Comparison of ENCODE assay signal across 32 cellular contexts in the genomic region with DNA sequence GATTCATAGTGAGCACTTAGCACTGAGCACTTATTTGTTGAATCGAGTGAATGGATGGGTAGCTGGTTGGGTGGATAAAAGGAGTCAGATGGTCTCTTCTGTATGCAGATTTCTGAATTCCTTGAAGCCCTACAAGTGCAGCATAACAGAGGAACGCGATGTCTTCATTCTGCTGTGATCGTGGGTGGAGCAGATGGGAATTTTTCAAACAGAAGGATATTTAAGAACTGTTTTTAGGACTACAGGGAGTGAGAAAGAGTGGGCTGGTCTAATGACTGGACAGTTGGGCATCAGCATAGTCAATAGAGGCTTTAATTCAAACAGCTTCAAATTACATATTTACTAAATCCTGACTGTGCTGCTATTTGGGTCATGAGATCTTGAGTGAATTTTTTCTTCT.
"Had no signal": no experiment of that assay in that cellular context is flagged by ENCODE, and none has a peak within 500 bp of the region (broad histone marks: within the 10 kb centered on the region; RNA-seq: fewer than 3 reads in every experiment).

No MANE protein-coding gene starts in this region.

- H3K36me3 ChIP-seq: ascending aorta, Peyer's patch, SJSA1, WERI-Rb-1 had no signal

- H3K27ac Mint-ChIP-seq: activated CD4-positive, alpha-beta memory T cell treated with anti-CD3 and anti-CD28 coated beads, Interleukin-2, amount 10 ng/mL, durations not matched to agents 7 days and 5 days; activated CD8-positive, alpha-beta memory T cell treated with anti-CD3 and anti-CD28 coated beads, Interleukin-2, amount 10 ng/mL, durations not matched to agents 7 days and 5 days; activated naive CD4-positive, alpha-beta T cell treated with anti-CD3 and anti-CD28 coated beads, Interleukin-2, amount 50 U/mL, for 24 hours; activated naive CD8-positive, alpha-beta T cell treated with anti-CD3 and anti-CD28 coated beads, Interleukin-2, amount 10 ng/mL, durations not matched to agents 7 days and 5 days; activated T-cell treated with anti-CD3 and anti-CD28 coated beads, Interleukin-2, amount 50 U/mL, for 72 hours; activated T-helper 17 cell treated with anti-CD3 and anti-CD28 coated beads, Interleukin-2, amount 50 U/mL, for 72 hours; T-cell; T-helper 17 cell had no signal

- H3K9me3 ChIP-seq: ascending aorta, Peyer's patch, SJSA1, SK-N-SH had no signal

- H3K4me3 Mint-ChIP-seq: activated CD4-positive, alpha-beta memory T cell treated with anti-CD3 and anti-CD28 coated beads, Interleukin-2, amount 10 ng/mL, durations not matched to agents 7 days and 5 days; activated CD8-positive, alpha-beta memory T cell treated with anti-CD3 and anti-CD28 coated beads, Interleukin-2, amount 10 ng/mL, durations not matched to agents 7 days and 5 days; activated naive CD4-positive, alpha-beta T cell treated with anti-CD3 and anti-CD28 coated beads, Interleukin-2, amount 50 U/mL, for 24 hours; activated naive CD8-positive, alpha-beta T cell treated with anti-CD3 and anti-CD28 coated beads, Interleukin-2, amount 10 ng/mL, durations not matched to agents 7 days and 5 days; activated T-cell treated with anti-CD3 and anti-CD28 coated beads, Interleukin-2, amount 50 U/mL, for 72 hours; activated T-helper 17 cell treated with anti-CD3 and anti-CD28 coated beads, Interleukin-2, amount 50 U/mL, for 72 hours; T-cell; T-helper 17 cell had no signal

- H3K27me3 ChIP-seq: ascending aorta, Peyer's patch, SJSA1 had no signal

- H3K9me3 Mint-ChIP-seq: activated CD4-positive, alpha-beta memory T cell treated with anti-CD3 and anti-CD28 coated beads, Interleukin-2, amount 10 ng/mL, durations not matched to agents 7 days and 5 days; activated naive CD4-positive, alpha-beta T cell treated with anti-CD3 and anti-CD28 coated beads, Interleukin-2, amount 50 U/mL, for 24 hours; activated naive CD8-positive, alpha-beta T cell treated with anti-CD3 and anti-CD28 coated beads, Interleukin-2, amount 10 ng/mL, durations not matched to agents 7 days and 5 days; activated T-helper 17 cell treated with anti-CD3 and anti-CD28 coated beads, Interleukin-2, amount 50 U/mL, for 72 hours; T-cell had no signal

- H3K36me3 Mint-ChIP-seq: activated CD8-positive, alpha-beta memory T cell treated with anti-CD3 and anti-CD28 coated beads, Interleukin-2, amount 10 ng/mL, durations not matched to agents 7 days and 5 days; activated naive CD4-positive, alpha-beta T cell treated with anti-CD3 and anti-CD28 coated beads, Interleukin-2, amount 50 U/mL, for 24 hours; activated naive CD8-positive, alpha-beta T cell treated with anti-CD3 and anti-CD28 coated beads, Interleukin-2, amount 10 ng/mL, durations not matched to agents 7 days and 5 days; T-cell had no signal

- DNase-seq: activated CD4-positive, alpha-beta memory T cell treated with anti-CD3 and anti-CD28 coated beads, Interleukin-2, amount 10 ng/mL, durations not matched to agents 7 days and 5 days; activated CD4-positive, alpha-beta T cell treated with anti-CD3 and anti-CD28 coated beads for 1 hour; activated CD4-positive, alpha-beta T cell treated with anti-CD3 and anti-CD28 coated beads for 48 hours; activated CD4-positive, CD25-positive, alpha-beta regulatory T cell; activated CD8-positive, alpha-beta memory T cell treated with anti-CD3 and anti-CD28 coated beads for 24 hours; activated CD8-positive, alpha-beta memory T cell treated with anti-CD3 and anti-CD28 coated beads, Interleukin-2, amount 10 ng/mL, durations not matched to agents 7 days and 5 days; activated CD8-positive, alpha-beta memory T cell treated with anti-CD3 and anti-CD28 coated beads, Interleukin-2, amount 50 U/mL, for 48 hours; activated gamma-delta T cell; activated naive CD4-positive, alpha-beta T cell treated with Interleukin-2 at 50 U/mL for 16 hours; activated naive CD8-positive, alpha-beta T cell treated with anti-CD3 and anti-CD28 coated beads, Interleukin-2, amount 10 ng/mL, durations not matched to agents 7 days and 5 days; activated T-cell treated with anti-CD3 and anti-CD28 coated beads, Interleukin-2, amount 50 U/mL, for 72 hours; cerebellar nuclear complex; NCI-H1048; NCI-H1105 treated with DMSO at 0.1 percent for 48 hours; NCI-H1436; NCI-H1694; NCI-H2029; NCI-H345; NCI-H524 treated with DMSO at 0.1 percent for 48 hours; NK-92 treated with Interleukin-12 subunit alpha and Interleukin-12 subunit beta, amount 100 ng/mL, for 24 hours; PC-3; Peyer's patch; RPMI8226; SHP77 treated with DMSO at 0.1 percent for 48 hours; SK-N-SH; T-cell; T-helper 17 cell; WERI-Rb-1 had no signal

- H3K4me2 ChIP-seq: SK-N-SH had no signal

- H3K4me3 ChIP-seq: ascending aorta, Peyer's patch, SJSA1 had no signal

- H3K4me1 ChIP-seq: ascending aorta, Peyer's patch, SJSA1 had no signal

- H3K9ac ChIP-seq: SK-N-SH had no signal

- H3K4me1 Mint-ChIP-seq: activated CD4-positive, alpha-beta memory T cell treated with anti-CD3 and anti-CD28 coated beads, Interleukin-2, amount 10 ng/mL, durations not matched to agents 7 days and 5 days; activated CD8-positive, alpha-beta memory T cell treated with anti-CD3 and anti-CD28 coated beads, Interleukin-2, amount 10 ng/mL, durations not matched to agents 7 days and 5 days; activated naive CD4-positive, alpha-beta T cell treated with anti-CD3 and anti-CD28 coated beads, Interleukin-2, amount 50 U/mL, for 24 hours; activated T-helper 17 cell treated with anti-CD3 and anti-CD28 coated beads, Interleukin-2, amount 50 U/mL, for 72 hours; T-cell; T-helper 17 cell had no signal

- H3K27ac ChIP-seq: ascending aorta, Peyer's patch, SJSA1, WERI-Rb-1 had no signal
